ENCODE assay signal across 8 cellular contexts in genomic region chr6:75207211-75207984, GRCh38. TPM values are rescaled to one million over a fixed set of nuclear protein-coding genes. Genes with fewer than 3 reads are reported as not detected.
DNase-seq lines count a peak whose midpoint lies in the region; ATAC-seq and TF ChIP-seq lines count a peak whose summit lies in the region.

No MANE protein-coding gene starts in this region.

- H3K4me1 Mint-ChIP-seq in activated T-cell treated with anti-CD3 and anti-CD28 coated beads, Interleukin-2, amount 50 U/mL, for 24 hours (ENCODE audit: low read depth) = peaks cover 55% of the 10 kb centered on the region
- H3K4me1 Mint-ChIP-seq in glutamatergic neuron (ENCODE audit: low read depth, unreplicated experiment) (peaks cover 26% of the 10 kb centered on the region), CD14-positive monocyte (peaks cover 55% of the 10 kb centered on the region)

- peak; percentile 43 for DNase-seq in activated T-cell treated with anti-CD3 and anti-CD28 coated beads, Interleukin-2, amount 50 U/mL, for 24 hours
- peak; percentile 28 for DNase-seq in glutamatergic neuron
- DNase-seq in sciatic nerve (ENCODE audit: low spot score) = peak; percentile 67
- no peak for DNase-seq in H4 (ENCODE audit: low spot score)
- DNase-seq in CD14-positive monocyte (ENCODE audit: low spot score) = no peak
- no peak for DNase-seq in NCI-H774 (lab: John Stamatoyannopoulos, UW)

- intact Hi-C loops in sciatic nerve (cut with DNase I) (loop anchor here (5.0 to 10.0 kb wide), 2 partner anchors 793 to 1115 kb away; no protein-coding TSS in a partner anchor), CD14-positive monocyte (cut with micrococcal nuclease) (no loop called here)

- no peaks in the 10 kb centered on the region for H3K36me3 Mint-ChIP-seq in activated T-cell treated with anti-CD3 and anti-CD28 coated beads, Interleukin-2, amount 50 U/mL, for 24 hours (ENCODE audit: low read depth)
- H3K36me3 Mint-ChIP-seq in glutamatergic neuron (ENCODE audit: unreplicated experiment) (peaks cover 4% of the 10 kb centered on the region), CD14-positive monocyte (peaks cover 0 to 18% of the 10 kb centered on the region in 2 donors)

- ATAC-seq in GM19463 (IDR thresholded peaks at IDR 0.05; ENCODE audit: unreplicated experiment) (peak; percentile 15), sciatic nerve (peak; percentile 3), HG02970 (IDR thresholded peaks at IDR 0.05; ENCODE audit: low FRiP score, unreplicated experiment) (no peak)

- H3K27ac Mint-ChIP-seq in activated T-cell treated with anti-CD3 and anti-CD28 coated beads, Interleukin-2, amount 50 U/mL, for 24 hours = no peak overlapping the region
- H3K27ac Mint-ChIP-seq in glutamatergic neuron (ENCODE audit: unreplicated experiment) (peak overlapping the region; percentile 54), CD14-positive monocyte (no peak overlapping the region)

- peak overlapping the region; percentile 66 for H3K4me3 Mint-ChIP-seq in activated T-cell treated with anti-CD3 and anti-CD28 coated beads, Interleukin-2, amount 50 U/mL, for 24 hours
- H3K4me3 Mint-ChIP-seq in glutamatergic neuron (ENCODE audit: unreplicated experiment) = peak overlapping the region; percentile 91
- peak overlapping the region in 1 of 2 donors; percentile 87 for H3K4me3 Mint-ChIP-seq in CD14-positive monocyte

- TF ChIP-seq CTCF in glutamatergic neuron (IDR thresholded peaks at IDR 0.05; ENCODE audit: partially characterized antibody, unreplicated experiment) = no peak
- no peak for TF ChIP-seq CTCF in CD14-positive monocyte (IDR thresholded peaks at IDR 0.05)

- peaks cover 80% of the 10 kb centered on the region for H3K27me3 Mint-ChIP-seq in activated T-cell treated with anti-CD3 and anti-CD28 coated beads, Interleukin-2, amount 50 U/mL, for 24 hours
- H3K27me3 Mint-ChIP-seq in glutamatergic neuron (ENCODE audit: unreplicated experiment) (peaks cover 30% of the 10 kb centered on the region), CD14-positive monocyte (ENCODE audit: low read depth in 3 of 3) (peaks cover 67 to 78% (median 77%) of the 10 kb centered on the region in 3 donors)

- no peaks in the 10 kb centered on the region for H3K9me3 Mint-ChIP-seq in activated T-cell treated with anti-CD3 and anti-CD28 coated beads, Interleukin-2, amount 50 U/mL, for 24 hours
- H3K9me3 Mint-ChIP-seq in glutamatergic neuron (ENCODE audit: unreplicated experiment) = peaks cover 16% of the 10 kb centered on the region
- peaks cover 0 to 27% (median 14%) of the 10 kb centered on the region in 7 donors for H3K9me3 Mint-ChIP-seq in CD14-positive monocyte

RNA-seq across cellular contexts. Expression of gene COL12A1, which starts 1.5 kb away (rescaled TPM):
- 2.4 TPM for total RNA-seq in glutamatergic neuron (ENCODE audit: unreplicated experiment)
- total RNA-seq in sciatic nerve = 275 TPM
- total RNA-seq in H4 (2014; rRNA removed; shearing (Covaris generic)) = 247 and 272 TPM in 2 replicates
- not detected for polyA plus RNA-seq in CD14-positive monocyte

RNA-seq across cellular contexts. Expression of gene COX7A2, which starts 36.2 kb away (rescaled TPM):
- total RNA-seq in glutamatergic neuron (ENCODE audit: unreplicated experiment) (527 TPM), sciatic nerve (223 TPM)
- 526 and 652 TPM in 2 replicates for total RNA-seq in H4 (2014; rRNA removed; shearing (Covaris generic))
- 100 to 1,000 TPM; 798 to 846 TPM for polyA plus RNA-seq in CD14-positive monocyte

Comparison
In these comparisons a context has a peak if more than half of its experiments do, and no peak if none do; other contexts are left out.
1. DNase-seq: peak in activated T-cell treated with anti-CD3 and anti-CD28 coated beads, Interleukin-2, amount 50 U/mL, for 24 hours (single experiment), glutamatergic neuron (single experiment) and sciatic nerve (single experiment); none in H4 (single experiment), CD14-positive monocyte (single experiment) and NCI-H774 (single experiment).
2. RNA of gene COL12A1, which starts 1.5 kb away (total RNA-seq): 275 TPM in sciatic nerve (single experiment) and 247 to 272 TPM in H4; 2.4 TPM in glutamatergic neuron (single experiment); every median in the first group is over 10 times any median in the second.